19 cellular contexts compared by ENCODE assay signal in genomic region chr18:75010260-75010659, GRCh38.
"Had no signal": no experiment of that assay in that cellular context is flagged by ENCODE, and none has a peak within 500 bp of the region (broad histone marks: within the 10 kb centered on the region; RNA-seq: fewer than 3 reads in every experiment).

No MANE protein-coding gene starts in this region.

- H3K4me1 ChIP-seq: left lung, suprapubic skin had no signal

- H3K9me3 ChIP-seq: left lung, mucosa of descending colon, neutrophil, suprapubic skin had no signal

- H3K27me3 ChIP-seq: left lung, neutrophil, suprapubic skin had no signal

- H3K9me3 Mint-ChIP-seq: activated T-cell treated with anti-CD3 and anti-CD28 coated beads, Interleukin-2, amount 50 U/mL, for 24 hours; effector memory CD8-positive, alpha-beta T cell; memory B cell; natural killer cell had no signal

- H3K36me3 ChIP-seq: left lung, neutrophil, suprapubic skin had no signal

- H3K27me3 Mint-ChIP-seq: activated T-cell treated with anti-CD3 and anti-CD28 coated beads, Interleukin-2, amount 50 U/mL, for 24 hours; effector memory CD8-positive, alpha-beta T cell; memory B cell had no signal

- H3K4me3 ChIP-seq: left lung, mucosa of descending colon, SK-N-MC, suprapubic skin had no signal

- H3K27ac Mint-ChIP-seq: activated T-cell treated with anti-CD3 and anti-CD28 coated beads, Interleukin-2, amount 50 U/mL, for 24 hours; effector memory CD8-positive, alpha-beta T cell; memory B cell; natural killer cell had no signal

- H3K27ac ChIP-seq: epithelial cell of prostate, left lung, neutrophil, SK-N-MC, suprapubic skin had no signal

- H3K36me3 Mint-ChIP-seq: natural killer cell had no signal

- DNase-seq: activated CD4-positive, alpha-beta T cell treated with anti-CD3 and anti-CD28 coated beads, Interleukin-2, amount 50 U/mL, for 48 hours; activated effector memory CD4-positive, alpha-beta T cell treated with Interleukin-2 at 50 U/mL for 16 hours; activated naive CD4-positive, alpha-beta T cell treated with anti-CD3 and anti-CD28 coated beads, Interleukin-2, amount 50 U/mL, for 16 hours; activated T-cell treated with anti-CD3 and anti-CD28 coated beads, Interleukin-2, amount 50 U/mL, for 24 hours; cortex of kidney; effector memory CD8-positive, alpha-beta T cell; hippocampal formation; left lung; mucosa of descending colon; natural killer cell; posterior cingulate gyrus; stimulated activated naive CD8-positive, alpha-beta T cell treated with anti-CD3 and anti-CD28 coated beads, Interleukin-15, Interleukin-2, amounts not matched to agents 100 U/mL and 50 U/mL, for 24 hours; T-helper 1 cell; T1000 had no signal

- ATAC-seq: effector memory CD8-positive, alpha-beta T cell; left lung; mucosa of descending colon; natural killer cell; stimulated activated naive CD8-positive, alpha-beta T cell treated with anti-CD3 and anti-CD28 coated beads, Interleukin-15, Interleukin-2, amounts not matched to agents 100 U/mL and 50 U/mL, for 24 hours had no signal

- H3K4me3 Mint-ChIP-seq: activated T-cell treated with anti-CD3 and anti-CD28 coated beads, Interleukin-2, amount 50 U/mL, for 24 hours; effector memory CD8-positive, alpha-beta T cell; memory B cell; natural killer cell had no signal
